Comparison of ENCODE assay signal across 18 cellular contexts in genomic region chr20:9177278-9177677, GRCh38.
"Had no signal": no experiment of that assay in that cellular context is flagged by ENCODE, and none has a peak within 500 bp of the region (broad histone marks: within the 10 kb centered on the region; RNA-seq: fewer than 3 reads in every experiment).

No MANE protein-coding gene starts in this region.

- FAIRE-seq: keratinocyte, TTC549 had no signal

- H3K4me3 ChIP-seq: cardiac muscle cell, lung, right atrium auricular region, tibial artery, uterus had no signal

- H3K36me3 ChIP-seq: cardiac muscle cell, right atrium auricular region, tibial artery, uterus had no signal

- H3K27me3 ChIP-seq: cardiac muscle cell, right atrium auricular region, tibial artery, uterus had no signal

- H3K4me1 ChIP-seq: uterus had no signal

- H3K9me3 ChIP-seq: right atrium auricular region, tibial artery, uterus had no signal

- H3K27ac ChIP-seq: cardiac muscle cell, tibial artery, uterus had no signal

- DNase-seq: activated CD4-positive, alpha-beta memory T cell treated with anti-CD3 and anti-CD28 coated beads for 36 hours; activated CD4-positive, alpha-beta T cell treated with anti-CD3 and anti-CD28 coated beads for 4 hours; activated gamma-delta T cell treated with Interleukin-2 at 50 U/mL for 16 hours; activated T-cell treated with anti-CD3 and anti-CD28 coated beads for 4 hours; dermis blood vessel endothelial cell; effector memory CD8-positive, alpha-beta T cell; foreskin fibroblast; glutamatergic neuron; hippocampal formation; stimulated activated naive CD8-positive, alpha-beta T cell treated with anti-CD3 and anti-CD28 coated beads, Interleukin-15, Interleukin-2, amounts not matched to agents 100 U/mL and 50 U/mL, for 24 hours; substantia nigra; tibial artery; uterus had no signal
